Comparison of ENCODE assay signal across 10 cellular contexts in the genomic region with DNA sequence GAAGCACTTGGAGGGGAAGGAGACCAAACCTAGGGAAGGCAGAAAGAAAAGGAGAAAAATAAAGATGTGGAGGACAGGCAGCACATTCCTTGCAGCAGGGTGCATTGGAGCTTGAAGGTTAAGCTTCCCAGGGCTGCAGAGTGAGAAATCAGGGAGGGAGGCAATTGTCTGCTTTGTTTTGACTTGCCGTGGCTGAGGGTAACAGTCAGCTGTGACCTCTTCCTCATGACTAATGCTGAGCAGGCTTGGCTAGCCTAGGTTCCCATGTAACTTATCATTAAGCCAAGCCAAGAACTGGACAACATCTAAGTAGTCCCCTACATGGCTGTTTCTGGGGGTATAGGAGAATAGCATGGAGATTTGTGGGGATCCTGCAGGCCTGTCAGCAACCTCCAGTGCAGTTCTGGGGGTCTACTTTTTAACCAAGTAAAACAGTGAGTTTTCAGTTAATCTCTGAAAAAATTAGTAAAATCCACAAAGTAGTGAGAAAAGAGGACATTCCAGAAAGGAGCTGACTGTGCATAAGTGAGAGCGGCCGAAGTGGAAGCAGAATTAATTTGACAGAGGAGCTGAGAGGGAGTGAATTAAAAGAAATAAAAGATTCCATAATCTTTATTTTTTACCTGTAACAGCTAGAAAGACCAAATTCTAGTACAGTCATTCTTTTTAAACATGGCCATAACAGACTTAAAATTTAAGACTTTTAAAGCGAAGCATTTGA.
DNase-seq lines count a peak whose midpoint lies in the region; ATAC-seq and TF ChIP-seq lines count a peak whose summit lies in the region.
"Had no signal": no experiment of that assay in that cellular context is flagged by ENCODE, and none has a peak within 500 bp of the region (broad histone marks: within the 10 kb centered on the region; RNA-seq: fewer than 3 reads in every experiment).

No MANE protein-coding gene starts in this region.

- DNase-seq in EL, result peak; percentile 23
- DNase-seq in WERI-Rb-1, result peak; percentile 48
- DNase-seq in cardiac muscle cell (ENCODE audit: low read depth in 1 of 2, low spot score in 1 of 2), result peak; percentile 14 to 89
- DNase-seq in renal cortical epithelial cell (ENCODE audit: low read depth), result peak; percentile 95
- no peak for DNase-seq in progenitor cell of endocrine pancreas (ENCODE audit: low spot score, unreplicated experiment)
- no peak for DNase-seq in stimulated activated CD4-positive, alpha-beta T cell treated with anti-CD3 and anti-CD28 coated beads, Interleukin-2, amount 100 ng/mL, for 48 hours

- TF ChIP-seq CTCF in WERI-Rb-1 (IDR thresholded peaks at IDR 0.05; ENCODE audit: low read depth, low read length) (no peak), cardiac muscle cell (IDR thresholded peaks at IDR 0.05; ENCODE audit: low read depth, low read length) (peak; percentile 13), progenitor cell of endocrine pancreas (IDR thresholded peaks at IDR 0.05; ENCODE audit: unreplicated experiment) (no peak)

- peaks cover 2% of the 10 kb centered on the region for H3K9me3 ChIP-seq in WERI-Rb-1 (ENCODE audit: severe bottlenecking)
- H3K9me3 ChIP-seq in cardiac muscle cell (ENCODE audit: low read depth), result no peaks in the 10 kb centered on the region

- no peak overlapping the region for H3K4me3 Mint-ChIP-seq in progenitor cell of endocrine pancreas (ENCODE audit: low read depth)
- H3K4me3 Mint-ChIP-seq in stimulated activated memory B cell treated with anti-CD40 and anti-IgM and Interleukin-4, amounts not matched to agents 10 μg/mL and 1 μg/mL and 100 μg/mL, for 72 hours, result no peak overlapping the region
- H3K4me3 Mint-ChIP-seq: central memory CD8-positive, alpha-beta T cell had no signal

- H3K36me3 Mint-ChIP-seq in progenitor cell of endocrine pancreas (ENCODE audit: insufficient read depth), result no peaks in the 10 kb centered on the region
- H3K36me3 Mint-ChIP-seq in stimulated activated memory B cell treated with anti-CD40 and anti-IgM and Interleukin-4, amounts not matched to agents 10 μg/mL and 1 μg/mL and 100 μg/mL, for 72 hours, result no peaks in the 10 kb centered on the region

- H3K36me3 ChIP-seq in WERI-Rb-1 (no peaks in the 10 kb centered on the region), cardiac muscle cell (no peaks in the 10 kb centered on the region)

- H3K27me3 Mint-ChIP-seq in progenitor cell of endocrine pancreas, result no peaks in the 10 kb centered on the region
- peaks cover 15% of the 10 kb centered on the region for H3K27me3 Mint-ChIP-seq in stimulated activated memory B cell treated with anti-CD40 and anti-IgM and Interleukin-4, amounts not matched to agents 10 μg/mL and 1 μg/mL and 100 μg/mL, for 72 hours

- no peaks in the 10 kb centered on the region for H3K9me3 Mint-ChIP-seq in progenitor cell of endocrine pancreas (ENCODE audit: low read depth)
- no peaks in the 10 kb centered on the region for H3K9me3 Mint-ChIP-seq in stimulated activated memory B cell treated with anti-CD40 and anti-IgM and Interleukin-4, amounts not matched to agents 10 μg/mL and 1 μg/mL and 100 μg/mL, for 72 hours
- H3K9me3 Mint-ChIP-seq: central memory CD8-positive, alpha-beta T cell had no signal

- peaks cover 12% of the 10 kb centered on the region for H3K4me1 Mint-ChIP-seq in progenitor cell of endocrine pancreas (ENCODE audit: low read depth)
- H3K4me1 Mint-ChIP-seq in stimulated activated memory B cell treated with anti-CD40 and anti-IgM and Interleukin-4, amounts not matched to agents 10 μg/mL and 1 μg/mL and 100 μg/mL, for 72 hours, result no peaks in the 10 kb centered on the region
- H3K4me1 Mint-ChIP-seq: central memory CD8-positive, alpha-beta T cell had no signal

- H3K27ac ChIP-seq in WERI-Rb-1, result peak overlapping the region; percentile 49; the same call in 1 of the 2 replicates
- H3K27ac ChIP-seq in cardiac muscle cell, result no peak overlapping the region

- H3K27ac Mint-ChIP-seq in progenitor cell of endocrine pancreas, result no peak overlapping the region
- no peak overlapping the region for H3K27ac Mint-ChIP-seq in stimulated activated memory B cell treated with anti-CD40 and anti-IgM and Interleukin-4, amounts not matched to agents 10 μg/mL and 1 μg/mL and 100 μg/mL, for 72 hours

- no peak overlapping the region for H3K4me3 ChIP-seq in WERI-Rb-1 (ENCODE audit: low read depth, low read length)
- H3K4me3 ChIP-seq in cardiac muscle cell, result no peak overlapping the region
- H3K4me3 ChIP-seq: skin epidermis had no signal

- no peaks in the 10 kb centered on the region for H3K4me1 ChIP-seq in cardiac muscle cell (ENCODE audit: low read depth)

- H3K27me3 ChIP-seq in WERI-Rb-1 (ENCODE audit: insufficient read depth, low read depth, severe bottlenecking) (no peaks in the 10 kb centered on the region), cardiac muscle cell (no peaks in the 10 kb centered on the region)

- ATAC-seq in stimulated activated memory B cell treated with anti-CD40 and anti-IgM and Interleukin-4, amounts not matched to agents 10 μg/mL and 1 μg/mL and 100 μg/mL, for 72 hours, result no peak
- no peak for ATAC-seq in GM19463 (IDR thresholded peaks at IDR 0.05; ENCODE audit: unreplicated experiment)

Comparison
In these comparisons a context has a peak if more than half of its experiments do, and no peak if none do; other contexts are left out.
1. DNase-seq: peak in EL (single experiment), WERI-Rb-1 (single experiment), cardiac muscle cell (2 of 2) and renal cortical epithelial cell (single experiment); none in progenitor cell of endocrine pancreas (single experiment) and stimulated activated CD4-positive, alpha-beta T cell treated with anti-CD3 and anti-CD28 coated beads, Interleukin-2, amount 100 ng/mL, for 48 hours (0 of 2).